ENCODE assay signal across 15 cellular contexts in the genomic region with DNA sequence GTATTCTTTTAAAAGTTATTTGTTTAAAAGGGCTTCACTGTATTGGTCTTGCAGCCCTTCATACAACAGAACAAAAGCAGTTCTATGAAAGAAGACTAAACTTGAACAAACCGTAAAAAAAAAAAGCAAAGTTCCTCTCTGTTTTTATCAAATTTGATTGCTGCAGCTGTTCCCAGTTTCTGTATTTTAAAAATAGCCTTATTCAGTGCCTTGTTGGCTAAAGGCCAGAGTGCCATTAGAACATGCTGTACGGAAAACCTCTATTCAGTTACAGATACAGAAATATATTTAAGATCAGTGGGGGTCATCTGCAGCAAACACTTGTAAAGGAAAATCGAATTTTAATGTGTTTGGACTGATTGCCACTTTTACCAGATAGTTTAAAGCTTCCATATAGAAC.
A peak's percentile ranks its signal among the peaks of the same experiment; 100 is the strongest.
DNase-seq lines count a peak whose midpoint lies in the region; ATAC-seq and TF ChIP-seq lines count a peak whose summit lies in the region.
"Had no signal": no experiment of that assay in that cellular context is flagged by ENCODE, and none has a peak within 500 bp of the region (broad histone marks: within the 10 kb centered on the region; RNA-seq: fewer than 3 reads in every experiment).

No MANE protein-coding gene starts in this region.

- H3K4me1 Mint-ChIP-seq in progenitor cell of endocrine pancreas (ENCODE audit: low read depth) = no peaks in the 10 kb centered on the region
- no peaks in the 10 kb centered on the region for H3K4me1 Mint-ChIP-seq in CD8-positive, alpha-beta T cell (ENCODE audit: low read depth)

- H3K36me3 Mint-ChIP-seq in progenitor cell of endocrine pancreas (ENCODE audit: insufficient read depth) = no peaks in the 10 kb centered on the region
- no peaks in the 10 kb centered on the region for H3K36me3 Mint-ChIP-seq in CD8-positive, alpha-beta T cell

- peaks cover 3% of the 10 kb centered on the region for H3K9me3 ChIP-seq in GM23248 (ENCODE audit: low read depth)
- H3K9me3 ChIP-seq in CD8-positive, alpha-beta T cell (ENCODE audit: low read length) = no peaks in the 10 kb centered on the region

- no peaks in the 10 kb centered on the region for H3K79me2 ChIP-seq in GM23248 (ENCODE audit: insufficient read depth)
- H3K79me2 ChIP-seq: parathyroid adenoma had no signal

- WGBS in GM23248 (ENCODE audit: low coverage in 1 of 2, low lambda C conversion rate in 2 of 2, missing lambda C conversion rate in 2 of 2), 2 experiments = 29 to 38% methylated on average over 3 of the region's 3 CpGs

- no peaks in the 10 kb centered on the region for H3K27me3 ChIP-seq in GM23248 (replicated peaks; ENCODE audit: insufficient read depth)
- no peaks in the 10 kb centered on the region for H3K27me3 ChIP-seq in brain microvascular endothelial cell (replicated peaks)
- H3K27me3 ChIP-seq in CD8-positive, alpha-beta T cell (ENCODE audit: insufficient read depth, low read length) = no peaks in the 10 kb centered on the region
- H3K27me3 ChIP-seq: esophagus muscularis mucosa had no signal

- H3K4me3 Mint-ChIP-seq in progenitor cell of endocrine pancreas (ENCODE audit: low read depth) = no peak overlapping the region
- H3K4me3 Mint-ChIP-seq in CD8-positive, alpha-beta T cell = no peak overlapping the region

- H3K9ac ChIP-seq in GM23248 = no peak overlapping the region
- H3K9ac ChIP-seq: parathyroid adenoma had no signal

- H3K4me1 ChIP-seq in GM23248 (ENCODE audit: insufficient read depth) = peaks cover 19% of the 10 kb centered on the region
- H3K4me1 ChIP-seq in CD8-positive, alpha-beta T cell (ENCODE audit: insufficient read depth, low read length) = no peaks in the 10 kb centered on the region
- H3K4me1 ChIP-seq: parathyroid adenoma had no signal

- no peak overlapping the region for H2AFZ ChIP-seq in GM23248
- H2AFZ ChIP-seq: parathyroid adenoma had no signal

- in situ Hi-C loops in GM23248 (cut with MboI) = no loop called here
- in situ Hi-C loops in brain microvascular endothelial cell (cut with HindIII; ENCODE audit: low pct_ligation_motif_present, low sequenced_read_pairs) = no loop called here

- H3K27ac ChIP-seq in GM23248 (no peak overlapping the region), brain microvascular endothelial cell (no peak overlapping the region)
- no peak overlapping the region for H3K27ac ChIP-seq in CD8-positive, alpha-beta T cell (ENCODE audit: low read depth, low read length)
- H3K27ac ChIP-seq: esophagus muscularis mucosa, parathyroid adenoma had no signal

- peaks cover 3% of the 10 kb centered on the region for H3K9me3 Mint-ChIP-seq in progenitor cell of endocrine pancreas (ENCODE audit: low read depth)
- no peaks in the 10 kb centered on the region for H3K9me3 Mint-ChIP-seq in CD8-positive, alpha-beta T cell

- no peak for TF ChIP-seq CTCF in brain microvascular endothelial cell (IDR thresholded peaks at IDR 0.05; ENCODE audit: low read depth, low read length, missing control alignments)
- TF ChIP-seq CTCF in progenitor cell of endocrine pancreas (IDR thresholded peaks at IDR 0.05; ENCODE audit: unreplicated experiment) = no peak
- no peak for TF ChIP-seq CTCF in CD8-positive, alpha-beta T cell (IDR thresholded peaks at IDR 0.05)

- H3K36me3 ChIP-seq in GM23248 (ENCODE audit: low read depth) (no peaks in the 10 kb centered on the region), brain microvascular endothelial cell (replicated peaks) (no peaks in the 10 kb centered on the region)
- H3K36me3 ChIP-seq in CD8-positive, alpha-beta T cell (ENCODE audit: insufficient read depth, low read length) = no peaks in the 10 kb centered on the region
- H3K36me3 ChIP-seq: esophagus muscularis mucosa had no signal

- no peak for ATAC-seq in HG03095 (IDR thresholded peaks at IDR 0.05; ENCODE audit: unreplicated experiment)
- ATAC-seq in CD8-positive, alpha-beta T cell = no peak

- 0 out of 2 replicates have a peak, but pooled peaks cover 8% of the 10 kb centered on the region for H3F3A ChIP-seq in GM23248 (ENCODE audit: insufficient read depth)

- H3K27me3 Mint-ChIP-seq in progenitor cell of endocrine pancreas = no peaks in the 10 kb centered on the region
- H3K27me3 Mint-ChIP-seq in CD8-positive, alpha-beta T cell (ENCODE audit: low read depth) = no peaks in the 10 kb centered on the region

- H3K4me3 ChIP-seq in GM23248 (no peak overlapping the region), brain microvascular endothelial cell (ENCODE audit: low read depth, low read length) (no peak overlapping the region)
- no peak overlapping the region for H3K4me3 ChIP-seq in CD8-positive, alpha-beta T cell (ENCODE audit: low read depth, low read length)
- H3K4me3 ChIP-seq: esophagus muscularis mucosa had no signal

- no peaks in the 10 kb centered on the region for H3K9me2 ChIP-seq in GM23248 (ENCODE audit: insufficient read depth)

- POLR2A ChIA-PET in CD8-positive, alpha-beta T cell (lab: Charles Lee) = no interaction called here

- peak overlapping the region; percentile 46 for H3K4me2 ChIP-seq in GM23248 (ENCODE audit: unreplicated experiment)

- DNase-seq in GM23248 (peak; percentile 10), NCI-H2227 (lab: John Stamatoyannopoulos, UW; ENCODE audit: unreplicated experiment) (peak; percentile 57), brain microvascular endothelial cell (peak; percentile 41), left kidney (ENCODE audit: low read depth, low spot score) (peak; percentile 29), progenitor cell of endocrine pancreas (ENCODE audit: low spot score, unreplicated experiment) (no peak)
- no peak for DNase-seq in stimulated activated CD4-positive, alpha-beta T cell treated with anti-CD3 and anti-CD28 coated beads, Interleukin-1b, Interleukin-23, amount 100 ng/mL, for 48 hours
- no peak for DNase-seq in CD8-positive, alpha-beta T cell
- DNase-seq: activated CD4-positive, CD25-positive, alpha-beta regulatory T cell; activated CD8-positive, alpha-beta memory T cell treated with anti-CD3 and anti-CD28 coated beads, Interleukin-2, amount 50 U/mL, for 48 hours; activated naive CD4-positive, alpha-beta T cell treated with anti-CD3 and anti-CD28 coated beads, Interleukin-2, amount 50 U/mL, for 16 hours; MV-4-11; stimulated activated CD4-positive, alpha-beta T cell treated with anti-CD3 and anti-CD28 coated beads, Interleukin-2, amount 100 ng/mL, for 24 hours had no signal

- CTCF ChIA-PET in CD8-positive, alpha-beta T cell (lab: Charles Lee) = no interaction called here

- H4K20me1 ChIP-seq in GM23248 (ENCODE audit: insufficient read depth) = no peaks in the 10 kb centered on the region

- H3K27ac Mint-ChIP-seq in progenitor cell of endocrine pancreas = no peak overlapping the region
- H3K27ac Mint-ChIP-seq in CD8-positive, alpha-beta T cell = no peak overlapping the region

- intact Hi-C loops in CD8-positive, alpha-beta T cell (cut with DNase I, micrococcal nuclease) = no loop called here

Comparison
In these comparisons a context has a peak if more than half of its experiments do, and no peak if none do; other contexts are left out.
1. DNase-seq: peak in GM23248 (single experiment), NCI-H2227 (single experiment), brain microvascular endothelial cell (single experiment) and left kidney (single experiment); none in progenitor cell of endocrine pancreas (single experiment), stimulated activated CD4-positive, alpha-beta T cell treated with anti-CD3 and anti-CD28 coated beads, Interleukin-1b, Interleukin-23, amount 100 ng/mL, for 48 hours (single experiment) and CD8-positive, alpha-beta T cell (0 of 7).